Comparison of ENCODE assay signal across 1 cellular context in the genomic region with DNA sequence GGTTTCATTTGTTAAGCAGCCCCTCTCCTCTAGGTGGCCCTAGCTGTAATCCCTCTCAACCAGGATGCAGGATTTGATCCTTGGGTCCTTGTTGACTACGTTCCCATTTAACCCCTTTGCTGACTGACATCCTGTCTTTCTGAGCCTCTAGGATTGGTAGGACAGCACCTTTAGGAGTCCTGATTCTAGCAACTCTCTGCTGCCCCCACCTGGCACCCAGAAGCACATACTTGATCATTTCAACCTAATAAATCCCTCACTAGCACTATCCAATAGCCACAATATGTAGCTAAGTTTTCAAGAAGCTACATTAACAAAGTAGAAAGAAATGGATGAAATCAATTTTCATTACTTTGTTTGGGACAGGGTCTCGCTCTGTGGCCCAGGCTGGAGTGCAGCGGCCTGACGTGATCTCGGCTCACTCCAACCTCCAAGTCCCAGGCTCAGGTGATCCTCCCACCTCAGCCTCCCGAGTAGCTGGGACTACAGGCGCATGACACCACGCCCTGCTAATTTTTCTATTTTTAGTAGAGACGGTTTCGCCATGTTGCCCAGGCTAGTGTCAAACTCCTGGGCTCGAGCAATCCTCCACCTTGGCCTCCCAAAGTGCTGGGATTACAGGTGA.
TF ChIP-seq lines count a peak whose summit lies in the region.

No MANE protein-coding gene starts in this region.

TF ChIP-seq in K562, 482 proteins besides CTCF, POLR2A, EP300 and RAD21 (continued from another document):
- TF ChIP-seq, protein P1, sequence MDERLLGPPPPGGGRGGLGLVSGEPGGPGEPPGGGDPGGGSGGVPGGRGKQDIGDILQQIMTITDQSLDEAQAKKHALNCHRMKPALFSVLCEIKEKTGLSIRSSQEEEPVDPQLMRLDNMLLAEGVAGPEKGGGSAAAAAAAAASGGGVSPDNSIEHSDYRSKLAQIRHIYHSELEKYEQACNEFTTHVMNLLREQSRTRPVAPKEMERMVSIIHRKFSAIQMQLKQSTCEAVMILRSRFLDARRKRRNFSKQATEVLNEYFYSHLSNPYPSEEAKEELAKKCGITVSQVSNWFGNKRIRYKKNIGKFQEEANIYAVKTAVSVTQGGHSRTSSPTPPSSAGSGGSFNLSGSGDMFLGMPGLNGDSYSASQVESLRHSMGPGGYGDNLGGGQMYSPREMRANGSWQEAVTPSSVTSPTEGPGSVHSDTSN (CRISPR knock-in tag; IDR thresholded peaks at IDR 0.05; ENCODE audit: low read depth): no peak
- TF ChIP-seq, protein P1 (tag; conservative IDR thresholded peaks at IDR 0.05; ENCODE audit: low read depth): 0 out of 2 replicates have a peak, but pooled peaks have one; percentile 17
- TF ChIP-seq RBM34 (IDR thresholded peaks at IDR 0.05; ENCODE audit: borderline replicate concordance, insufficient read depth, low read length) (no peak), XRCC4 (IDR thresholded peaks at IDR 0.05; ENCODE audit: extremely low read depth, insufficient read depth, insufficient read length) (no peak), ZNF445 (CRISPR knock-in tag; IDR thresholded peaks at IDR 0.05; ENCODE audit: low read depth) (no peak), DEAF1 (CRISPR knock-in tag; IDR thresholded peaks at IDR 0.05) (0 out of 2 replicates have a peak, but pooled peaks have one; percentile 17), HIVEP1 (CRISPR knock-in tag; IDR thresholded peaks at IDR 0.05) (no peak), MCM5 (IDR thresholded peaks at IDR 0.05; ENCODE audit: low read depth) (no peak), E2F6 (IDR thresholded peaks at IDR 0.05; ENCODE audit: borderline replicate concordance in 1 of 2, extremely low read depth in 1 of 2, insufficient read depth in 1 of 2, insufficient read length in 1 of 2, low read depth in 1 of 2, low read length in 1 of 2, poor library complexity in 1 of 2, severe bottlenecking in 1 of 2) (no peak), NRF1 (conservative IDR thresholded peaks at IDR 0.05 in 1 of 2, IDR thresholded peaks at IDR 0.05 in 1 of 2) (0 out of 4 replicates have a peak, but pooled peaks of 1 of the 2 experiments have one; percentile 13), SMC3 (conservative IDR thresholded peaks at IDR 0.05; ENCODE audit: insufficient read depth, low read depth, low read length) (peak; percentile 63; the same call in 1 of the 2 replicates), HCFC1 (IDR thresholded peaks at IDR 0.05; ENCODE audit: low read depth, low read length) (no peak), PATZ1 (CRISPR knock-in tag; IDR thresholded peaks at IDR 0.05; ENCODE audit: borderline replicate concordance) (no peak), ASH1L (IDR thresholded peaks at IDR 0.05; ENCODE audit: borderline replicate concordance, low read depth, partially characterized antibody) (no peak), MAZ (CRISPR knock-in tag; conservative IDR thresholded peaks at IDR 0.05 in 1 of 2, IDR thresholded peaks at IDR 0.05 in 1 of 2) (0 out of 4 replicates have a peak, but pooled peaks of 1 of the 2 experiments have one; percentile 20), ZNF764 (CRISPR knock-in tag; IDR thresholded peaks at IDR 0.05; ENCODE audit: low read depth) (no peak), MXD1 (CRISPR knock-in tag; IDR thresholded peaks at IDR 0.05; ENCODE audit: borderline replicate concordance, poor library complexity, severe bottlenecking) (no peak), CBFA2T2 (conservative IDR thresholded peaks at IDR 0.05) (no peak), VEZF1 (CRISPR knock-in tag; IDR thresholded peaks at IDR 0.05) (no peak), SFPQ (IDR thresholded peaks at IDR 0.05; ENCODE audit: low read depth, low read length) (no peak), POLR3G (IDR thresholded peaks at IDR 0.05; ENCODE audit: extremely low read depth, insufficient read length, insufficient replicate concordance) (no peak), MEIS2 (IDR thresholded peaks at IDR 0.05; ENCODE audit: partially characterized antibody) (peak; percentile 58), ZBTB7A (IDR thresholded peaks at IDR 0.05; ENCODE audit: borderline replicate concordance, control insufficient read depth, low read depth, low read length) (no peak), ELF4 (CRISPR knock-in tag; IDR thresholded peaks at IDR 0.05) (no peak), SMAD3 (CRISPR knock-in tag; conservative IDR thresholded peaks at IDR 0.05) (no peak)
- TF ChIP-seq, protein P2, sequence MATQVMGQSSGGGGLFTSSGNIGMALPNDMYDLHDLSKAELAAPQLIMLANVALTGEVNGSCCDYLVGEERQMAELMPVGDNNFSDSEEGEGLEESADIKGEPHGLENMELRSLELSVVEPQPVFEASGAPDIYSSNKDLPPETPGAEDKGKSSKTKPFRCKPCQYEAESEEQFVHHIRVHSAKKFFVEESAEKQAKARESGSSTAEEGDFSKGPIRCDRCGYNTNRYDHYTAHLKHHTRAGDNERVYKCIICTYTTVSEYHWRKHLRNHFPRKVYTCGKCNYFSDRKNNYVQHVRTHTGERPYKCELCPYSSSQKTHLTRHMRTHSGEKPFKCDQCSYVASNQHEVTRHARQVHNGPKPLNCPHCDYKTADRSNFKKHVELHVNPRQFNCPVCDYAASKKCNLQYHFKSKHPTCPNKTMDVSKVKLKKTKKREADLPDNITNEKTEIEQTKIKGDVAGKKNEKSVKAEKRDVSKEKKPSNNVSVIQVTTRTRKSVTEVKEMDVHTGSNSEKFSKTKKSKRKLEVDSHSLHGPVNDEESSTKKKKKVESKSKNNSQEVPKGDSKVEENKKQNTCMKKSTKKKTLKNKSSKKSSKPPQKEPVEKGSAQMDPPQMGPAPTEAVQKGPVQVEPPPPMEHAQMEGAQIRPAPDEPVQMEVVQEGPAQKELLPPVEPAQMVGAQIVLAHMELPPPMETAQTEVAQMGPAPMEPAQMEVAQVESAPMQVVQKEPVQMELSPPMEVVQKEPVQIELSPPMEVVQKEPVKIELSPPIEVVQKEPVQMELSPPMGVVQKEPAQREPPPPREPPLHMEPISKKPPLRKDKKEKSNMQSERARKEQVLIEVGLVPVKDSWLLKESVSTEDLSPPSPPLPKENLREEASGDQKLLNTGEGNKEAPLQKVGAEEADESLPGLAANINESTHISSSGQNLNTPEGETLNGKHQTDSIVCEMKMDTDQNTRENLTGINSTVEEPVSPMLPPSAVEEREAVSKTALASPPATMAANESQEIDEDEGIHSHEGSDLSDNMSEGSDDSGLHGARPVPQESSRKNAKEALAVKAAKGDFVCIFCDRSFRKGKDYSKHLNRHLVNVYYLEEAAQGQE (CRISPR knock-in tag; IDR thresholded peaks at IDR 0.05; ENCODE audit: low read depth): no peak
